26 cellular contexts compared by ENCODE assay signal in the genomic region with DNA sequence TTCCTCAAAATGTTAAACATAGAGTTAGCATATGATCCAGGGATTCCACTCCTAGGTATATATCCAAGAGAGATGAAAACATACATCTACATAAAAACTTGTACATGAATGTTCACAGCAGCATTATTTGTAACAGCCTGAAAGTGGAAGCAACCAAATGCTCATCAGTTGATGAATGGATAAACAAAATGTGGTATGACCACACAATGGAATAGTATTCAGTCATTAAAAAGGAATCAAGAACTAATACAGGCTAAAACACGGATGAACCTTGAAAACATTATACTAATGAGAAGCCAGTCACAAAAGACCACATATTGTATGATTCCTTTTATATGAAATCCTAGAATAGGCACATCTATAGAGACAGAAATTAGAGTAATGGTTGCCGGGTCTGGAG. TPM values are rescaled to one million over a fixed set of nuclear protein-coding genes. Genes with fewer than 3 reads are reported as not detected.
DNase-seq lines count a peak whose midpoint lies in the region; ATAC-seq, FAIRE-seq and TF ChIP-seq lines count a peak whose summit lies in the region.
"Had no signal": no experiment of that assay in that cellular context is flagged by ENCODE, and none has a peak within 500 bp of the region (broad histone marks: within the 10 kb centered on the region; RNA-seq: fewer than 3 reads in every experiment).

No MANE protein-coding gene starts in this region.

- H3K79me2 ChIP-seq in SK-N-SH (ENCODE audit: insufficient read depth), result no peaks in the 10 kb centered on the region

- peaks cover 0 to 8% of the 10 kb centered on the region in 2 experiments; a peak in 1 of 4 replicates for H3K4me1 ChIP-seq in SK-N-SH (ENCODE audit: control insufficient read depth in 1 of 2, insufficient read depth in 2 of 2, low read depth in 1 of 2, low read length in 1 of 2)
- peaks cover 11% of the 10 kb centered on the region; the same call in 1 of the 2 replicates for H3K4me1 ChIP-seq in HEK293 (ENCODE audit: control insufficient read depth, insufficient read depth, low read length)
- H3K4me1 ChIP-seq: BE2C, BLaER1 had no signal

- no peak for TF ChIP-seq RAD21 in SK-N-SH (IDR thresholded peaks at IDR 0.05; ENCODE audit: low read length)

- no peak overlapping the region for H2AFZ ChIP-seq in SK-N-SH (ENCODE audit: low read depth)

- no peak overlapping the region for H3K4me3 ChIP-seq in SK-N-SH (ENCODE audit: low read depth in 2 of 2, low read length in 1 of 2)
- no peak overlapping the region for H3K4me3 ChIP-seq in HEK293 (ENCODE audit: low read depth, low read length)
- H3K4me3 ChIP-seq: BLaER1, GM12878 had no signal

- DNase-seq in SK-N-SH, result no peak
- DNase-seq in stimulated activated CD4-positive, alpha-beta T cell treated with anti-CD3 and anti-CD28 coated beads, Interleukin-1b, Interleukin-23, amount 100 ng/mL, for 48 hours, result no peak
- DNase-seq: ACHN; BE2C; C1 segment of cervical spinal cord; CD4-positive, alpha-beta memory T cell; CD4-positive, CD25-positive, alpha-beta regulatory T cell; CD8-positive, alpha-beta memory T cell; COR-L47; DMS 273 treated with DMSO at 0.1 percent for 48 hours; DMS153; DMS53; DMS79; DND-41; EL; GDM1 had no signal

- H3F3A ChIP-seq in SK-N-SH (replicated peaks; ENCODE audit: insufficient read depth), result no peaks in the 10 kb centered on the region

- H3K9me3 ChIP-seq in SK-N-SH, result no peaks in the 10 kb centered on the region
- peaks cover 2% of the 10 kb centered on the region; the same call in 1 of the 2 replicates for H3K9me3 ChIP-seq in HEK293 (ENCODE audit: control insufficient read depth, insufficient read depth, low read depth, low read length)
- H3K9me3 ChIP-seq: BE2C had no signal

- H3K9ac ChIP-seq in SK-N-SH, result no peak overlapping the region
- H3K9ac ChIP-seq: BLaER1 had no signal

- H3K36me3 ChIP-seq in SK-N-SH (replicated peaks in 1 of 2; ENCODE audit: control insufficient read depth in 1 of 2, insufficient read depth in 2 of 2, low read length in 1 of 2) (no peaks in the 10 kb centered on the region), HEK293 (ENCODE audit: control insufficient read depth in 2 of 2, insufficient read depth in 1 of 2, low read length in 2 of 2) (no peaks in the 10 kb centered on the region)
- H3K36me3 ChIP-seq: BE2C, BLaER1 had no signal

- H3K4me2 ChIP-seq in SK-N-SH, result no peak overlapping the region
- H3K4me2 ChIP-seq: BLaER1 had no signal

- H3K27me3 ChIP-seq in SK-N-SH (ENCODE audit: insufficient read depth), result peaks cover 67% of the 10 kb centered on the region

- H4K20me1 ChIP-seq in SK-N-SH (ENCODE audit: insufficient read depth), result 0 out of 2 replicates have a peak, but pooled peaks cover 6% of the 10 kb centered on the region

- H3K9me2 ChIP-seq in SK-N-SH, result no peaks in the 10 kb centered on the region

- POLR2A ChIA-PET in SK-N-SH (lab: Yijun Ruan, JAX), result no interaction called here
- POLR2A ChIA-PET in HEK293 (lab: Yijun Ruan, JAX), result no interaction called here

- no peak for ATAC-seq in SK-N-SH treated with all-trans-retinoic acid at 6 μM for 48 hours
- ATAC-seq in HG03442 (IDR thresholded peaks at IDR 0.05; ENCODE audit: unreplicated experiment), result no peak
- no peak for ATAC-seq in GM21360 (IDR thresholded peaks at IDR 0.05; ENCODE audit: unreplicated experiment)

- H3K27ac ChIP-seq in SK-N-SH (ENCODE audit: low read depth in 2 of 2, low read length in 1 of 2) (no peak overlapping the region), HEK293 (ENCODE audit: extremely low read depth, low read depth, low read length) (no peak overlapping the region)
- H3K27ac ChIP-seq: 22Rv1, BLaER1 had no signal

- FAIRE-seq in colon (lab: Jason Lieb, UNC), result peak; percentile 33
- FAIRE-seq: GM12878, GM12892, GM19239 had no signal

- no peak for TF ChIP-seq EP300 in SK-N-SH (IDR thresholded peaks at IDR 0.05; ENCODE audit: borderline replicate concordance in 1 of 2, low read depth in 1 of 2, low read length in 1 of 2)

- 59% methylated on average over 2 of the region's 2 CpGs for WGBS in SK-N-SH (ENCODE audit: low lambda C conversion rate)

- TF ChIP-seq CTCF in SK-N-SH (IDR thresholded peaks at IDR 0.05), result no peak
- TF ChIP-seq CTCF in HEK293 (tag by site-specific recombination; IDR thresholded peaks at IDR 0.05), result no peak

- CTCF ChIA-PET in SK-N-SH (lab: Yijun Ruan, JAX), result interaction anchor here (1.1 to 2.2 kb wide), 2 partner anchors 11 to 158 kb away, joined by 4 to 8 read pairs; no protein-coding TSS in a partner anchor
- CTCF ChIA-PET in HEK293 (lab: Yijun Ruan, JAX), result interaction anchor here (0.6 to 1.0 kb wide), 3 partner anchors 9 to 158 kb away, joined by 3 to 6 read pairs (median 3); no protein-coding TSS in a partner anchor

TF ChIP-seq in SK-N-SH treated with all-trans-retinoic acid at 6 μM for 48 hours, 23 proteins besides CTCF, POLR2A, EP300 and RAD21:
- TF ChIP-seq PPARA (CRISPR knock-in tag; IDR thresholded peaks at IDR 0.05; ENCODE audit: borderline replicate concordance) (no peak), BACH2 (CRISPR knock-in tag; IDR thresholded peaks at IDR 0.05; ENCODE audit: borderline replicate concordance) (no peak), ZNF8 (CRISPR knock-in tag; IDR thresholded peaks at IDR 0.05) (peak; percentile 86)

TF ChIP-seq in SK-N-SH, 30 proteins besides CTCF, POLR2A, EP300 and RAD21 (continues in another document):
- no peak for TF ChIP-seq RXRA (IDR thresholded peaks at IDR 0.05; ENCODE audit: borderline replicate concordance, low read depth)
- no peak for TF ChIP-seq POLR2AphosphoS5 (IDR thresholded peaks at IDR 0.05; ENCODE audit: low read depth, low read length)
- no peak for TF ChIP-seq GATA2 (CRISPR knock-in tag; IDR thresholded peaks at IDR 0.05)
- no peak for TF ChIP-seq SIN3A (IDR thresholded peaks at IDR 0.05; ENCODE audit: borderline replicate concordance, low read depth, low read length)
- TF ChIP-seq, protein P1, sequence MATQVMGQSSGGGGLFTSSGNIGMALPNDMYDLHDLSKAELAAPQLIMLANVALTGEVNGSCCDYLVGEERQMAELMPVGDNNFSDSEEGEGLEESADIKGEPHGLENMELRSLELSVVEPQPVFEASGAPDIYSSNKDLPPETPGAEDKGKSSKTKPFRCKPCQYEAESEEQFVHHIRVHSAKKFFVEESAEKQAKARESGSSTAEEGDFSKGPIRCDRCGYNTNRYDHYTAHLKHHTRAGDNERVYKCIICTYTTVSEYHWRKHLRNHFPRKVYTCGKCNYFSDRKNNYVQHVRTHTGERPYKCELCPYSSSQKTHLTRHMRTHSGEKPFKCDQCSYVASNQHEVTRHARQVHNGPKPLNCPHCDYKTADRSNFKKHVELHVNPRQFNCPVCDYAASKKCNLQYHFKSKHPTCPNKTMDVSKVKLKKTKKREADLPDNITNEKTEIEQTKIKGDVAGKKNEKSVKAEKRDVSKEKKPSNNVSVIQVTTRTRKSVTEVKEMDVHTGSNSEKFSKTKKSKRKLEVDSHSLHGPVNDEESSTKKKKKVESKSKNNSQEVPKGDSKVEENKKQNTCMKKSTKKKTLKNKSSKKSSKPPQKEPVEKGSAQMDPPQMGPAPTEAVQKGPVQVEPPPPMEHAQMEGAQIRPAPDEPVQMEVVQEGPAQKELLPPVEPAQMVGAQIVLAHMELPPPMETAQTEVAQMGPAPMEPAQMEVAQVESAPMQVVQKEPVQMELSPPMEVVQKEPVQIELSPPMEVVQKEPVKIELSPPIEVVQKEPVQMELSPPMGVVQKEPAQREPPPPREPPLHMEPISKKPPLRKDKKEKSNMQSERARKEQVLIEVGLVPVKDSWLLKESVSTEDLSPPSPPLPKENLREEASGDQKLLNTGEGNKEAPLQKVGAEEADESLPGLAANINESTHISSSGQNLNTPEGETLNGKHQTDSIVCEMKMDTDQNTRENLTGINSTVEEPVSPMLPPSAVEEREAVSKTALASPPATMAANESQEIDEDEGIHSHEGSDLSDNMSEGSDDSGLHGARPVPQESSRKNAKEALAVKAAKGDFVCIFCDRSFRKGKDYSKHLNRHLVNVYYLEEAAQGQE (IDR thresholded peaks at IDR 0.05; ENCODE audit: low read depth, low read length), result no peak

TF ChIP-seq in HEK293, 187 proteins besides CTCF, POLR2A, EP300 and RAD21 (continues in another document):
- TF ChIP-seq, protein P2, sequence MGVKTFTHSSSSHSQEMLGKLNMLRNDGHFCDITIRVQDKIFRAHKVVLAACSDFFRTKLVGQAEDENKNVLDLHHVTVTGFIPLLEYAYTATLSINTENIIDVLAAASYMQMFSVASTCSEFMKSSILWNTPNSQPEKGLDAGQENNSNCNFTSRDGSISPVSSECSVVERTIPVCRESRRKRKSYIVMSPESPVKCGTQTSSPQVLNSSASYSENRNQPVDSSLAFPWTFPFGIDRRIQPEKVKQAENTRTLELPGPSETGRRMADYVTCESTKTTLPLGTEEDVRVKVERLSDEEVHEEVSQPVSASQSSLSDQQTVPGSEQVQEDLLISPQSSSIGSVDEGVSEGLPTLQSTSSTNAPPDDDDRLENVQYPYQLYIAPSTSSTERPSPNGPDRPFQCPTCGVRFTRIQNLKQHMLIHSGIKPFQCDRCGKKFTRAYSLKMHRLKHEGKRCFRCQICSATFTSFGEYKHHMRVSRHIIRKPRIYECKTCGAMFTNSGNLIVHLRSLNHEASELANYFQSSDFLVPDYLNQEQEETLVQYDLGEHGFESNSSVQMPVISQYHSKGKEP (tag by site-specific recombination; IDR thresholded peaks at IDR 0.05), result no peak
- TF ChIP-seq FEZF1 (tag by site-specific recombination; IDR thresholded peaks at IDR 0.05), result no peak
- TF ChIP-seq, protein P3, sequence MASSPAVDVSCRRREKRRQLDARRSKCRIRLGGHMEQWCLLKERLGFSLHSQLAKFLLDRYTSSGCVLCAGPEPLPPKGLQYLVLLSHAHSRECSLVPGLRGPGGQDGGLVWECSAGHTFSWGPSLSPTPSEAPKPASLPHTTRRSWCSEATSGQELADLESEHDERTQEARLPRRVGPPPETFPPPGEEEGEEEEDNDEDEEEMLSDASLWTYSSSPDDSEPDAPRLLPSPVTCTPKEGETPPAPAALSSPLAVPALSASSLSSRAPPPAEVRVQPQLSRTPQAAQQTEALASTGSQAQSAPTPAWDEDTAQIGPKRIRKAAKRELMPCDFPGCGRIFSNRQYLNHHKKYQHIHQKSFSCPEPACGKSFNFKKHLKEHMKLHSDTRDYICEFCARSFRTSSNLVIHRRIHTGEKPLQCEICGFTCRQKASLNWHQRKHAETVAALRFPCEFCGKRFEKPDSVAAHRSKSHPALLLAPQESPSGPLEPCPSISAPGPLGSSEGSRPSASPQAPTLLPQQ (tag by site-specific recombination; IDR thresholded peaks at IDR 0.05), result no peak
- no peak for TF ChIP-seq ZNF843 (tag by site-specific recombination; IDR thresholded peaks at IDR 0.05)
- no peak for TF ChIP-seq ZNF792 (tag by site-specific recombination; IDR thresholded peaks at IDR 0.05)
- TF ChIP-seq, protein P4, sequence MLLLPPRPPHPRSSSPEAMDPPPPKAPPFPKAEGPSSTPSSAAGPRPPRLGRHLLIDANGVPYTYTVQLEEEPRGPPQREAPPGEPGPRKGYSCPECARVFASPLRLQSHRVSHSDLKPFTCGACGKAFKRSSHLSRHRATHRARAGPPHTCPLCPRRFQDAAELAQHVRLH (tag by site-specific recombination; IDR thresholded peaks at IDR 0.05), result peak; percentile 63; the same call in 1 of the 2 replicates

RNA-seq across cellular contexts. Expression of a gene that starts 42.7 kb away (rescaled TPM):
- polyA plus RNA-seq in SK-N-SH (2012; rRNA removed), result 21.3 and 24.7 TPM in 2 replicates
- polyA plus RNA-seq in SK-N-SH (2012; cell fraction: cytosol; rRNA removed), result 16.7 and 20.3 TPM in 2 replicates
- polyA plus RNA-seq in SK-N-SH (2012; cell fraction: nucleus; rRNA removed), result 34.3 and 35.2 TPM in 2 replicates
